8 cellular contexts compared by ENCODE assay signal in the genomic region with DNA sequence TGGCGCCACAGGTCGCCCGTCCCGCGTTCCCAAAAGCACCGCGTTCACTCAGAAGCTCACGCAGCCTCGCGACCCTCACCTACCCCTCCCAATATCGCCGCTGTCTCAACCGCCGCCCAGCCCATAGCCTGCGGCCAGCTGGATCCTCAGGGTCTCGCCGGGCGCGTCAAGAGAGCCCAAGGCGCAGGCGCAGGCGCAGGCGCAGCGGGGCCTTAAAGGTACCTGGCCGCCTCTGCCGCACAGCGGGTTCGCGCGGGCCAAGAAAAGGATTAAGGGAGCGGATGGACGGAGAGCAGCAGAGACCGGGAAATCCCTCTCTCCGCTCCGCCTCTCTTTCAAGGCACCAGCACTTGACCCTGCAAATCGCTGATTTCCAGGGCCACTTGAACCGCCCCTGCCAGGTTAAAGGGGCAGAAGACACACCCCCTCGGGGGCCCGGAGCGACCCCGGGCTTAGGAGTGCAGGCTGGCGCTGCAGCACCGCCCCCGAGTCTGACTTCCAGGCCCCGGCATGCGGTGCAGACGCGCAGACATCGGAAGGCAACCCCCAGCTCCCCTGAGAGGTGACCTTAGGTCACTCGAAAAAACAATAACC. TPM values are rescaled to one million over a fixed set of nuclear protein-coding genes. Genes with fewer than 3 reads are reported as not detected.
A peak's percentile ranks its signal among the peaks of the same experiment; 100 is the strongest.
DNase-seq lines count a peak whose midpoint lies in the region; ATAC-seq and TF ChIP-seq lines count a peak whose summit lies in the region.

A gene with protein sequence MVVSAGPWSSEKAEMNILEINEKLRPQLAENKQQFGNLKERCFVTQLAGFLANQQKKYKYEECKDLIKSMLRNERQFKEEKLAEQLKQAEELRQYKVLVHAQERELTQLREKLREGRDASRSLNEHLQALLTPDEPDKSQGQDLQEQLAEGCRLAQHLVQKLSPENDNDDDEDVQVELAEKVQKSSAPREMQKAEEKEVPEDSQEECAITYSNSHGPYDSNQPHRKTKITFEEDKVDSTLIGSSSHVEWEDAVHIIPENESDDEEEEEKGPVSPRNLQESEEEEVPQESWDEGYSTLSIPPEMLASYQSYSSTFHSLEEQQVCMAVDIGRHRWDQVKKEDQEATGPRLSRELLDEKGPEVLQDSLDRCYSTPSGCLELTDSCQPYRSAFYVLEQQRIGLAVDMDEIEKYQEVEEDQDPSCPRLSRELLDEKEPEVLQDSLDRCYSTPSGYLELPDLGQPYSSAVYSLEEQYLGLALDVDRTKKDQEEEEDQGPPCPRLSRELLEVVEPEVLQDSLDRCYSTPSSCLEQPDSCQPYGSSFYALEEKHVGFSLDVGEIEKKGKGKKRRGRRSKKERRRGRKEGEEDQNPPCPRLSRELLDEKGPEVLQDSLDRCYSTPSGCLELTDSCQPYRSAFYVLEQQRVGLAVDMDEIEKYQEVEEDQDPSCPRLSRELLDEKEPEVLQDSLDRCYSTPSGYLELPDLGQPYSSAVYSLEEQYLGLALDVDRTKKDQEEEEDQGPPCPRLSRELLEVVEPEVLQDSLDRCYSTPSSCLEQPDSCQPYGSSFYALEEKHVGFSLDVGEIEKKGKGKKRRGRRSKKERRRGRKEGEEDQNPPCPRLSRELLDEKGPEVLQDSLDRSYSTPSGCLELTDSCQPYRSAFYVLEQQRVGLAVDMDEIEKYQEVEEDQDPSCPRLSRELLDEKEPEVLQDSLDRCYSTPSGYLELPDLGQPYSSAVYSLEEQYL (N-terminal part only) (minus strand): TSS at position 168 of the 594 bp plus-strand sequence. CDS start 20,331 bp downstream, outside the sequence.

- peak within 1 kb of the TSS; percentile 91 for H3K27ac Mint-ChIP-seq in neural crest cell (ENCODE audit: unreplicated experiment)
- H3K27ac Mint-ChIP-seq in stimulated activated naive CD8-positive, alpha-beta T cell treated with anti-CD3 and anti-CD28 coated beads, Interleukin-15, Interleukin-2, amounts not matched to agents 100 ng/mL and 50 ng/mL, for 24 hours = peak within 1 kb of the TSS; percentile 82

- H3K27me3 ChIP-seq in RWPE2 (ENCODE audit: insufficient read depth, poor library complexity, severe bottlenecking) = peaks cover 12% of the 10 kb centered on the region

- peaks cover 10% of the 10 kb centered on the region for H3K36me3 Mint-ChIP-seq in neural crest cell (ENCODE audit: low read depth)
- peaks cover 12% of the 10 kb centered on the region for H3K36me3 Mint-ChIP-seq in stimulated activated naive CD8-positive, alpha-beta T cell treated with anti-CD3 and anti-CD28 coated beads, Interleukin-15, Interleukin-2, amounts not matched to agents 100 ng/mL and 50 ng/mL, for 24 hours (ENCODE audit: low read depth)

- H3K9me3 Mint-ChIP-seq in neural crest cell = no peaks in the 10 kb centered on the region
- peaks cover 16% of the 10 kb centered on the region for H3K9me3 Mint-ChIP-seq in stimulated activated naive CD8-positive, alpha-beta T cell treated with anti-CD3 and anti-CD28 coated beads, Interleukin-15, Interleukin-2, amounts not matched to agents 100 ng/mL and 50 ng/mL, for 24 hours

- H3K4me3 Mint-ChIP-seq in neural crest cell = peak within 1 kb of the TSS; percentile 98
- H3K4me3 Mint-ChIP-seq in stimulated activated naive CD8-positive, alpha-beta T cell treated with anti-CD3 and anti-CD28 coated beads, Interleukin-15, Interleukin-2, amounts not matched to agents 100 ng/mL and 50 ng/mL, for 24 hours = peak within 1 kb of the TSS; percentile 96

- in situ Hi-C loops in KBM-7 (cut with MboI; ENCODE audit: low pct_unique_long_range_greater_than_20kb, low sequenced_read_pairs) = no loop called here

- no peak for TF ChIP-seq CTCF in RWPE2 (IDR thresholded peaks at IDR 0.05; ENCODE audit: poor library complexity, severe bottlenecking)
- no peak for TF ChIP-seq CTCF in neural crest cell (conservative IDR thresholded peaks at IDR 0.05)

- no peaks in the 10 kb centered on the region for H3K9me3 ChIP-seq in RWPE2 (ENCODE audit: severe bottlenecking)

- H3K4me1 Mint-ChIP-seq in neural crest cell = peaks cover 16% of the 10 kb centered on the region
- H3K4me1 Mint-ChIP-seq in stimulated activated naive CD8-positive, alpha-beta T cell treated with anti-CD3 and anti-CD28 coated beads, Interleukin-15, Interleukin-2, amounts not matched to agents 100 ng/mL and 50 ng/mL, for 24 hours (ENCODE audit: low read depth) = peaks cover 11% of the 10 kb centered on the region

- peaks cover 53% of the 10 kb centered on the region for H3K27me3 Mint-ChIP-seq in neural crest cell (ENCODE audit: low read depth)
- peaks cover 38% of the 10 kb centered on the region for H3K27me3 Mint-ChIP-seq in stimulated activated naive CD8-positive, alpha-beta T cell treated with anti-CD3 and anti-CD28 coated beads, Interleukin-15, Interleukin-2, amounts not matched to agents 100 ng/mL and 50 ng/mL, for 24 hours

- peak; percentile 100 for ATAC-seq in GM21737 (IDR thresholded peaks at IDR 0.05; ENCODE audit: unreplicated experiment)
- peak; percentile 97 for ATAC-seq in RWPE2 (ENCODE audit: low read depth)

- no peaks in the 10 kb centered on the region for H3K4me1 ChIP-seq in RWPE2 (ENCODE audit: insufficient read depth, poor library complexity, severe bottlenecking)

- peak within 1 kb of the TSS; percentile 75 for H3K4me3 ChIP-seq in RWPE2 (ENCODE audit: severe bottlenecking)

- no peaks in the 10 kb centered on the region for H3K36me3 ChIP-seq in RWPE2 (ENCODE audit: low read depth)

- peak within 1 kb of the TSS; percentile 54 for H3K27ac ChIP-seq in RWPE2 (ENCODE audit: poor library complexity, severe bottlenecking)

- DNase-seq in DMS53 treated with DMSO at 0.1 percent for 48 hours (lab: John Stamatoyannopoulos, UW; ENCODE audit: unreplicated experiment) = peak; percentile 67
- peak; percentile 81 for DNase-seq in KBM-7
- peak; percentile 77 for DNase-seq in RWPE2 (ENCODE audit: low spot score)
- peak; percentile 72 for DNase-seq in activated T-helper 9 cell treated with anti-CD3 and anti-CD28 coated beads, Interleukin-2, amount 50 U/mL, for 16 hours (ENCODE audit: low read depth)
- peak; percentile 24 for DNase-seq in fibroblast of the conjunctiva (ENCODE audit: low read depth)
- DNase-seq in neural crest cell (ENCODE audit: low read depth, low spot score) = peak; percentile 77

RNA-seq across cellular contexts. Expression of the gene that starts here (rescaled TPM):
- 4.3 and 4.7 TPM in 2 replicates for total RNA-seq in neural crest cell

Comparison
In these comparisons a context has a peak if more than half of its experiments do, and no peak if none do; other contexts are left out.
1. Peak in every context shown above with its lines: DNase-seq, ATAC-seq, H3K4me3 ChIP-seq and H3K27ac ChIP-seq.
2. DNase-seq: peak in every context shown above with its lines; median percentile 81 in KBM-7; 77 in RWPE2; 77 in neural crest cell; 72 in activated T-helper 9 cell treated with anti-CD3 and anti-CD28 coated beads, Interleukin-2, amount 50 U/mL, for 16 hours; 67 in DMS53 treated with DMSO at 0.1 percent for 48 hours; 24 in fibroblast of the conjunctiva.